ENCODE assay signal across 16 cellular contexts in genomic region chr1:244104309-244105060, GRCh38. TPM values are rescaled to one million over a fixed set of nuclear protein-coding genes. Genes with fewer than 3 reads are reported as not detected.
A peak's percentile ranks its signal among the peaks of the same experiment; 100 is the strongest.
DNase-seq lines count a peak whose midpoint lies in the region; ATAC-seq and TF ChIP-seq lines count a peak whose summit lies in the region.
"Had no signal": no experiment of that assay in that cellular context is flagged by ENCODE, and none has a peak within 500 bp of the region (broad histone marks: within the 10 kb centered on the region; RNA-seq: fewer than 3 reads in every experiment).

No MANE protein-coding gene starts in this region.

- BruUV-seq in IMR-90 (replicated peaks; lab: Mats Ljungman, UMichigan) = no TSS peak

- no peak overlapping the region for H3K4me3 Mint-ChIP-seq in mesothelial cell of epicardium
- H3K4me3 Mint-ChIP-seq: central memory CD8-positive, alpha-beta T cell had no signal

- H3K27me3 ChIP-seq in IMR-90 (ENCODE audit: control insufficient read depth, insufficient read depth, low read length) (no peaks in the 10 kb centered on the region; the same call in 1 of the 2 replicates), liver (ENCODE audit: control insufficient read depth in 4 of 4, insufficient read depth in 4 of 4, low read length in 3 of 4) (no peaks in the 10 kb centered on the region), gastroesophageal sphincter (peaks cover 36% of the 10 kb centered on the region), Karpas-422 (ENCODE audit: low read length) (no peaks in the 10 kb centered on the region; the same call in 1 of the 2 replicates)

- H2AFZ ChIP-seq in IMR-90 (replicated peaks; ENCODE audit: low read length, poor library complexity) = peak overlapping the region; percentile 2
- H2AFZ ChIP-seq in Karpas-422 (ENCODE audit: low read length) = no peak overlapping the region

- no peak overlapping the region for H3K23ac ChIP-seq in IMR-90 (ENCODE audit: low read depth, low read length)

- TF ChIP-seq POLR2A in IMR-90 (IDR thresholded peaks at IDR 0.05; ENCODE audit: low read depth, low read length) (no peak), gastroesophageal sphincter (IDR thresholded peaks at IDR 0.05) (no peak)

- dilution Hi-C loops in IMR-90 (cut with HindIII; ENCODE audit: low sequenced_read_pairs, unreplicated experiment) = no loop called here

- no peaks in the 10 kb centered on the region for H3K79me2 ChIP-seq in Karpas-422 (ENCODE audit: low read length)

- WGBS in IMR-90 (ENCODE audit: extremely low coverage in 2 of 2, insufficient read length in 1 of 2), 2 experiments = 45% methylated on average over 4 of the region's 10 CpGs; no CpG with 5 or more reads in 1 of the 2 experiments
- 68% methylated on average over 10 of the region's 10 CpGs for WGBS in liver
- WGBS in gastroesophageal sphincter (ENCODE audit: low coverage in 1 of 2), 2 donors = 79 to 88% methylated on average over 5 to 6 of the region's 10 CpGs

- H3K4ac ChIP-seq in IMR-90 (ENCODE audit: low read depth, low read length) = peak overlapping the region; percentile 42

- peaks cover 33% of the 10 kb centered on the region for H3K4me1 Mint-ChIP-seq in mesothelial cell of epicardium

- POLR2A ChIA-PET in IMR-90 (lab: Charles Lee; ENCODE audit: unreplicated experiment) = no interaction called here

- no peaks in the 10 kb centered on the region for H3K9me3 ChIP-seq in IMR-90 (ENCODE audit: control insufficient read depth, insufficient read depth, low read length)
- H3K9me3 ChIP-seq in liver (ENCODE audit: control insufficient read depth in 4 of 4, low read length in 3 of 4) = peaks cover 0 to under 1% (median 0%) of the 10 kb centered on the region in 4 donors
- H3K9me3 ChIP-seq in gastroesophageal sphincter = peaks cover 0 to 2% (median 0%) of the 10 kb centered on the region in 3 donors
- H3K9me3 ChIP-seq in Karpas-422 (ENCODE audit: low read length) = no peaks in the 10 kb centered on the region
- H3K9me3 ChIP-seq: thoracic aorta had no signal

- peaks cover 14% of the 10 kb centered on the region for H3K4me1 ChIP-seq in IMR-90 (ENCODE audit: control insufficient read depth, insufficient read depth, low read length)
- peaks cover 2 to 17% (median 13%) of the 10 kb centered on the region in 4 donors for H3K4me1 ChIP-seq in liver (ENCODE audit: control insufficient read depth in 4 of 4, insufficient read depth in 4 of 4, low read length in 3 of 4)
- no peaks in the 10 kb centered on the region for H3K4me1 ChIP-seq in gastroesophageal sphincter
- H3K4me1 ChIP-seq in Karpas-422 (ENCODE audit: low read length) = no peaks in the 10 kb centered on the region

- peak overlapping the region; percentile 10 for H2AK9ac ChIP-seq in IMR-90 (replicated peaks; ENCODE audit: low read depth, low read length, poor library complexity)

- no peaks in the 10 kb centered on the region for H3K9me2 ChIP-seq in Karpas-422 (replicated peaks; ENCODE audit: insufficient read depth, low read length)

- CTCF ChIA-PET in IMR-90 (lab: Yijun Ruan, JAX) = no interaction called here

- TF ChIP-seq EP300 in gastroesophageal sphincter (IDR thresholded peaks at IDR 0.05) = no peak

- peak overlapping the region; percentile 29 for H2BK120ac ChIP-seq in IMR-90 (ENCODE audit: low read depth, low read length)

- TF ChIP-seq RAD21 in IMR-90 (IDR thresholded peaks at IDR 0.05; ENCODE audit: low read length) (peak; percentile 32), liver (IDR thresholded peaks at IDR 0.05) (no peak)

- TF ChIP-seq CTCF in IMR-90 (conservative IDR thresholded peaks at IDR 0.05; ENCODE audit: low read depth, low read length) (no peak), liver (IDR thresholded peaks at IDR 0.05; ENCODE audit: low read depth, low read length, missing input control) (no peak), gastroesophageal sphincter (IDR thresholded peaks at IDR 0.05) (no peak), mesothelial cell of epicardium (IDR thresholded peaks at IDR 0.05; ENCODE audit: unreplicated experiment) (no peak)

- DNase-seq in AG20443 (ENCODE audit: low spot score) (peak; percentile 96), IMR-90 (peak; percentile 93), astrocyte of the hippocampus (ENCODE audit: low read depth, low spot score) (peak; percentile 97), HT-29 (ENCODE audit: low spot score) (no peak), mesothelial cell of epicardium (ENCODE audit: low spot score in 2 of 2, unreplicated experiment in 2 of 2) (no peak), Karpas-422 (no peak)
- DNase-seq: DMS 273 treated with DMSO at 0.1 percent for 48 hours; hypothalamus; naive B cell; NCI-H1930; stimulated activated CD4-positive, alpha-beta T cell treated with anti-CD3 and anti-CD28 coated beads, Interleukin-4, amount 100 ng/mL, for 4 hours had no signal

- peak overlapping the region; percentile 47; the same call in 1 of the 2 replicates for H3K18ac ChIP-seq in IMR-90 (ENCODE audit: low read depth, low read length)

- peak; percentile 98 for ATAC-seq in IMR-90 (ENCODE audit: low read depth)
- ATAC-seq in gastroesophageal sphincter = no peak

- H4K5ac ChIP-seq in IMR-90 (ENCODE audit: low read depth, low read length) = no peak overlapping the region

- H4K8ac ChIP-seq in IMR-90 (ENCODE audit: low read depth in 2 of 2, low read length in 2 of 2) = peak overlapping the region; percentile 10 to 12; a peak in 1 of 4 replicates

- H4K20me1 ChIP-seq in IMR-90 (ENCODE audit: insufficient read depth, low read length) (no peaks in the 10 kb centered on the region), Karpas-422 (ENCODE audit: insufficient read depth, low read depth, low read length) (no peaks in the 10 kb centered on the region)

- H3K27ac Mint-ChIP-seq in mesothelial cell of epicardium = no peak overlapping the region

- no peaks in the 10 kb centered on the region for H3K36me3 Mint-ChIP-seq in mesothelial cell of epicardium
- H3K36me3 Mint-ChIP-seq: naive B cell had no signal

- H3K4me2 ChIP-seq in IMR-90 (ENCODE audit: low read depth, low read length) (peak overlapping the region; percentile 56), Karpas-422 (ENCODE audit: low read depth, low read length, poor library complexity, severe bottlenecking) (no peak overlapping the region)

- H4K91ac ChIP-seq in IMR-90 (ENCODE audit: insufficient read depth, low read depth, low read length) = peak overlapping the region; percentile 45

- no peaks in the 10 kb centered on the region for H3K9me3 Mint-ChIP-seq in mesothelial cell of epicardium
- H3K9me3 Mint-ChIP-seq: central memory CD8-positive, alpha-beta T cell; naive B cell had no signal

- H3K9me1 ChIP-seq in IMR-90 (ENCODE audit: insufficient read depth, low read length) = no peaks in the 10 kb centered on the region

- no peaks in the 10 kb centered on the region for H3K27me3 Mint-ChIP-seq in mesothelial cell of epicardium (ENCODE audit: low read depth)

- no peaks in the 10 kb centered on the region for H3K79me1 ChIP-seq in IMR-90 (ENCODE audit: low read depth in 1 of 2, low read length in 2 of 2)

- no peak overlapping the region for H3K4me3 ChIP-seq in IMR-90 (ENCODE audit: insufficient read depth, low read depth, low read length)
- no peak overlapping the region for H3K4me3 ChIP-seq in liver (ENCODE audit: low read depth in 1 of 3, low read length in 3 of 3)
- H3K4me3 ChIP-seq in gastroesophageal sphincter = no peak overlapping the region
- no peak overlapping the region for H3K4me3 ChIP-seq in Karpas-422 (ENCODE audit: low read length)
- H3K4me3 ChIP-seq: SK-N-MC, thoracic aorta had no signal

- peak overlapping the region; percentile 33; the same call in 1 of the 2 replicates for H2BK20ac ChIP-seq in IMR-90 (ENCODE audit: low read depth, low read length)

- H2BK15ac ChIP-seq in IMR-90 (ENCODE audit: low read depth, low read length) = peak overlapping the region; percentile 67; the same call in 2 of the 3 replicates

- H3K9ac ChIP-seq in IMR-90 (ENCODE audit: low read depth, low read length) (no peak overlapping the region), liver (ENCODE audit: low read depth in 1 of 2, low read length in 2 of 2) (no peak overlapping the region), Karpas-422 (ENCODE audit: low read length) (no peak overlapping the region)

- intact Hi-C loops in IMR-90 (cut with micrococcal nuclease) = loop anchor here (5.0 to 10.0 kb wide), 2 partner anchors 50 to 187 kb away; partner anchors contain the start of gene ZBTB18

- in situ Hi-C loops in IMR-90 (cut with MboI; ENCODE audit: low sequenced_read_pairs) = no loop called here

- H3K27ac ChIP-seq in IMR-90 (ENCODE audit: insufficient read depth, low read length) = 0 out of 2 replicates have a peak overlapping the region, but pooled peaks have one; percentile 13
- no peak overlapping the region for H3K27ac ChIP-seq in liver (ENCODE audit: low read depth in 1 of 2, low read length in 2 of 2)
- no peak overlapping the region for H3K27ac ChIP-seq in gastroesophageal sphincter
- H3K27ac ChIP-seq in Karpas-422 (ENCODE audit: low read length) = no peak overlapping the region
- H3K27ac ChIP-seq: SK-N-MC, thoracic aorta had no signal

- H3K36me3 ChIP-seq in IMR-90 (ENCODE audit: control insufficient read depth, insufficient read depth, low read length) = no peaks in the 10 kb centered on the region
- no peaks in the 10 kb centered on the region for H3K36me3 ChIP-seq in liver (ENCODE audit: control insufficient read depth in 4 of 4, insufficient read depth in 3 of 4, low read depth in 1 of 4, low read length in 3 of 4)
- no peaks in the 10 kb centered on the region for H3K36me3 ChIP-seq in gastroesophageal sphincter
- no peaks in the 10 kb centered on the region for H3K36me3 ChIP-seq in Karpas-422 (ENCODE audit: insufficient read depth, low read length)
- H3K36me3 ChIP-seq: thoracic aorta had no signal

- no peak overlapping the region for H3K14ac ChIP-seq in IMR-90 (replicated peaks; ENCODE audit: low read depth, low read length)

- peak overlapping the region; percentile 30 for H2AK5ac ChIP-seq in IMR-90 (ENCODE audit: low read depth, low read length)

- H3K56ac ChIP-seq in IMR-90 (ENCODE audit: extremely low read depth, insufficient read depth, low read length) = no peak overlapping the region

- no peak overlapping the region for H2BK5ac ChIP-seq in IMR-90 (ENCODE audit: low read depth, low read length, poor library complexity, severe bottlenecking)

TF ChIP-seq in liver, 16 proteins besides CTCF, POLR2A, EP300 and RAD21 (continues in another document):
- TF ChIP-seq HNF4A (conservative IDR thresholded peaks at IDR 0.05) = peak; percentile 29 to 57
- no peak for TF ChIP-seq MAX (IDR thresholded peaks at IDR 0.05)

RNA-seq across cellular contexts. Expression of gene ZBTB18, which starts 53.4 kb away (rescaled TPM):
- total RNA-seq in IMR-90 (2012; rRNA removed) (14.7 and 16.0 TPM in 2 replicates), liver (10 to 100 TPM in 1 of 2 donors, 1 to 10 TPM in 1; 5.6 to 18.3 TPM), gastroesophageal sphincter (10 to 100 TPM; 12.5 to 25.1 (median 20.4) TPM), mesothelial cell of epicardium (41.6 to 43.8 TPM (median 42.5 TPM) in 3 replicates)
- polyA plus RNA-seq in IMR-90 (2012; rRNA removed) (10.0 and 10.3 TPM in 2 replicates), liver (1 to 10 TPM; 1.2 to 5.7 TPM)
- 5.8 and 6.4 TPM in 2 replicates for polyA plus RNA-seq in IMR-90 (2012; cell fraction: cytosol; rRNA removed)
- 15.5 and 19.3 TPM in 2 replicates for polyA plus RNA-seq in IMR-90 (2012; cell fraction: nucleus; rRNA removed; ENCODE audit: low replicate concordance)
- total RNA-seq in HT-29 (2014; rRNA removed; shearing (Covaris generic)) = 10.7 and 11.0 TPM in 2 replicates
- total RNA-seq in Karpas-422 (2014; rRNA removed; shearing (Covaris generic); ENCODE audit: low replicate concordance) = 6.6 and 9.5 TPM in 2 replicates

Comparison
In these comparisons a context has a peak if more than half of its experiments do, and no peak if none do; other contexts are left out.
1. DNase-seq: peak in AG20443 (single experiment), IMR-90 (single experiment) and astrocyte of the hippocampus (single experiment); none in HT-29 (single experiment), mesothelial cell of epicardium (0 of 2) and Karpas-422 (single experiment).